Comparison of ENCODE assay signal across 9 cellular contexts in the genomic region with DNA sequence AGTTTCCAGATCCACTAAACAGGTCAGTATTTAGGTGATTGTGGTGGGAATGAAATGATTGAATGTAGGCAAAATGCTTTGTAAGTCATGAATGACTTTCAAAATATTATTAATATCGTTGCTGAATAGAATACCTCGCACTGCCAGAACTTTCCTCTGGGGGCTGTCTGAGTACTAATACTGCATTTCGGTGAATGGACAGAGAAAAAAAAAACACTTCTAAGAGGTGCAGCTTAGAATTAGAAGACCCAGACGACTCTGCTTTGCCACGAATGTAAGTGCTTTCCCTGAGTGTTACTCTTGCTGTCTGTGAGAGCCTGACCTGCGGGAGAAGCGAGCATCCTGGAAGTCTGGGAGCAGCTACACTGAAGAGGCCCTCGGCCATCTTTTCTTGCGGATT.
DNase-seq lines count a peak whose midpoint lies in the region; ATAC-seq and TF ChIP-seq lines count a peak whose summit lies in the region.
"Had no signal": no experiment of that assay in that cellular context is flagged by ENCODE, and none has a peak within 500 bp of the region (broad histone marks: within the 10 kb centered on the region; RNA-seq: fewer than 3 reads in every experiment).

No MANE protein-coding gene starts in this region.

- no peaks in the 10 kb centered on the region for H3K79me2 ChIP-seq in trophoblast cell (ENCODE audit: control insufficient read depth, insufficient read depth, low read length, poor library complexity)

- H3K4me3 ChIP-seq in heart right ventricle (peak overlapping the region in 9 of 10 donors; percentile 10 to 48 (median 44)), muscle layer of duodenum (ENCODE audit: low read depth in 1 of 2, low read length in 2 of 2) (peak overlapping the region; percentile 62 to 68), uterus (peak overlapping the region; percentile 23 to 30), trophoblast cell (ENCODE audit: low read depth, low read length) (no peak overlapping the region), lower leg skin (ENCODE audit: low read depth, poor library complexity, severe bottlenecking) (no peak overlapping the region)

- no peak for DNase-seq in heart right ventricle
- no peak for DNase-seq in Right ventricle myocardium inferior (ENCODE audit: missing footprints)
- no peak for DNase-seq in uterus
- no peak for DNase-seq in glomerular visceral epithelial cell (ENCODE audit: extremely low spot score)
- no peak for DNase-seq in trophoblast cell
- no peak for DNase-seq in lower leg skin (ENCODE audit: low spot score in 2 of 2)

- no peak overlapping the region for H3K14ac ChIP-seq in trophoblast cell (ENCODE audit: low read length)

- H3K27ac Mint-ChIP-seq in brain = peak overlapping the region; percentile 45 to 99 (median 92)

- H3K23ac ChIP-seq in trophoblast cell (ENCODE audit: low read length) = no peak overlapping the region

- TF ChIP-seq CTCF in heart right ventricle (IDR thresholded peaks at IDR 0.05) (peak in 1 of 9 donors; percentile 10), brain (conservative IDR thresholded peaks at IDR 0.05) (peak in 1 of 2 experiments; percentile 40), uterus (IDR thresholded peaks at IDR 0.05) (no peak), lower leg skin (IDR thresholded peaks at IDR 0.05) (no peak)

- H3K4me1 Mint-ChIP-seq in brain = peaks cover 66% of the 10 kb centered on the region

- intact Hi-C loops in heart right ventricle (cut with DNase I) = loop anchor here in 3 of 10 donors (5.0 kb wide), 2 partner anchors 37 to 47 kb away; no protein-coding TSS in a partner anchor
- intact Hi-C loops in Right ventricle myocardium inferior (cut with DNase I) = no loop called here
- intact Hi-C loops in uterus (cut with DNase I; ENCODE audit: low total_unique reads) = no loop called here
- intact Hi-C loops in lower leg skin (cut with DNase I; ENCODE audit: low total_unique reads) = no loop called here

- no peak overlapping the region for H4K8ac ChIP-seq in trophoblast cell (ENCODE audit: low read depth, low read length)

- H3K4ac ChIP-seq in trophoblast cell (ENCODE audit: low read depth, low read length) = no peak overlapping the region

- H2BK120ac ChIP-seq in trophoblast cell (ENCODE audit: insufficient read depth, low read length, poor library complexity) = no peak overlapping the region

- no peak overlapping the region for H3K4me2 ChIP-seq in trophoblast cell (ENCODE audit: low read length)

- no peak overlapping the region for H2AK5ac ChIP-seq in trophoblast cell (ENCODE audit: low read length)

- no peak overlapping the region for H3K18ac ChIP-seq in trophoblast cell (ENCODE audit: low read length)

- H3K9me3 ChIP-seq in heart right ventricle = no peaks in the 10 kb centered on the region
- peaks cover 0 to 2% of the 10 kb centered on the region in 2 donors for H3K9me3 ChIP-seq in muscle layer of duodenum (ENCODE audit: control insufficient read depth in 1 of 2, low read length in 2 of 2)
- H3K9me3 ChIP-seq in uterus = no peaks in the 10 kb centered on the region
- H3K9me3 ChIP-seq in trophoblast cell (ENCODE audit: insufficient read depth, low read depth, low read length) = peaks cover 2% of the 10 kb centered on the region

- no peaks in the 10 kb centered on the region for H3K9me3 Mint-ChIP-seq in brain
- H3K9me3 Mint-ChIP-seq: CD8-positive, alpha-beta memory T cell had no signal

- no peak overlapping the region for H4K91ac ChIP-seq in trophoblast cell (ENCODE audit: low read depth, low read length)

- no peaks in the 10 kb centered on the region for H3K27me3 ChIP-seq in heart right ventricle
- H3K27me3 ChIP-seq in muscle layer of duodenum (ENCODE audit: low read depth, low read length) = no peaks in the 10 kb centered on the region
- H3K27me3 ChIP-seq in uterus = no peaks in the 10 kb centered on the region
- no peaks in the 10 kb centered on the region for H3K27me3 ChIP-seq in trophoblast cell (ENCODE audit: insufficient read depth, low read length)

- H2BK5ac ChIP-seq in trophoblast cell (ENCODE audit: low read depth, low read length, poor library complexity) = no peak overlapping the region

- WGBS in heart right ventricle, 2 donors = 43 to 55% methylated on average over 9 of the region's 9 CpGs
- WGBS in trophoblast cell (ENCODE audit: extremely low coverage, insufficient coverage, insufficient read length) = no CpG with 5 or more reads among the region's 9 CpGs
- 14 to 15% methylated on average over 9 of the region's 9 CpGs for WGBS in lower leg skin, 2 donors

- H3K4me3 Mint-ChIP-seq in brain = peak overlapping the region in 2 of 5 experiments; percentile 75 to 82

- H2BK12ac ChIP-seq in trophoblast cell (ENCODE audit: low read length) = no peak overlapping the region

- no peak overlapping the region for H3K9ac ChIP-seq in trophoblast cell (ENCODE audit: low read length)

- peaks cover 5% of the 10 kb centered on the region for H3K79me1 ChIP-seq in trophoblast cell (ENCODE audit: low read length)

- no peak overlapping the region for H2AFZ ChIP-seq in trophoblast cell (ENCODE audit: insufficient read depth, low read length, poor library complexity)

- H3K36me3 ChIP-seq in heart right ventricle (no peaks in the 10 kb centered on the region), muscle layer of duodenum (ENCODE audit: control insufficient read depth in 1 of 2, insufficient read depth in 2 of 2, low read length in 2 of 2) (no peaks in the 10 kb centered on the region), uterus (no peaks in the 10 kb centered on the region), trophoblast cell (ENCODE audit: control insufficient read depth in 1 of 2, insufficient read depth in 2 of 2, low read length in 2 of 2) (no peaks in the 10 kb centered on the region)

- peaks cover 3% of the 10 kb centered on the region for H3K27me3 Mint-ChIP-seq in brain

- H4K12ac ChIP-seq in trophoblast cell (ENCODE audit: low read depth, low read length) = no peak overlapping the region

- H3K27ac ChIP-seq in heart right ventricle (peak overlapping the region in 7 of 10 donors; percentile 11 to 68 (median 32)), muscle layer of duodenum (ENCODE audit: low read length) (no peak overlapping the region), uterus (peak overlapping the region; percentile 64 to 68), trophoblast cell (ENCODE audit: low read depth, low read length) (no peak overlapping the region)

- ATAC-seq in heart right ventricle (peak in 2 of 8 donors; percentile 2 to 4), Right ventricle myocardium inferior (no peak)

- H3K4me1 ChIP-seq in heart right ventricle = peaks cover 13 to 56% (median 25%) of the 10 kb centered on the region in 9 donors
- H3K4me1 ChIP-seq in muscle layer of duodenum (ENCODE audit: control insufficient read depth in 1 of 2, insufficient read depth in 2 of 2, low read length in 2 of 2) = peaks cover 11 to 30% of the 10 kb centered on the region in 2 donors
- H3K4me1 ChIP-seq in uterus = no peaks in the 10 kb centered on the region
- H3K4me1 ChIP-seq in trophoblast cell (ENCODE audit: control insufficient read depth in 1 of 2, insufficient read depth in 2 of 2, low read length in 2 of 2) = peaks cover 9 to 15% of the 10 kb centered on the region in 2 experiments

- H3K36me3 Mint-ChIP-seq in brain = no peaks in the 10 kb centered on the region
- H3K36me3 Mint-ChIP-seq: CD8-positive, alpha-beta memory T cell had no signal

- no peak for TF ChIP-seq POLR2A in uterus (IDR thresholded peaks at IDR 0.05)
- TF ChIP-seq POLR2A in lower leg skin (IDR thresholded peaks at IDR 0.05) = no peak

Comparison
In these comparisons a context has a peak if more than half of its experiments do, and no peak if none do; other contexts are left out.
1. H3K27ac ChIP-seq: peak in heart right ventricle (7 of 10) and uterus (2 of 2); none in muscle layer of duodenum (single experiment) and trophoblast cell (single experiment).
2. H3K4me3 ChIP-seq: peak in heart right ventricle (9 of 10), muscle layer of duodenum (2 of 2) and uterus (2 of 2); none in trophoblast cell (single experiment) and lower leg skin (single experiment).